21 cellular contexts compared by ENCODE assay signal in the genomic region with DNA sequence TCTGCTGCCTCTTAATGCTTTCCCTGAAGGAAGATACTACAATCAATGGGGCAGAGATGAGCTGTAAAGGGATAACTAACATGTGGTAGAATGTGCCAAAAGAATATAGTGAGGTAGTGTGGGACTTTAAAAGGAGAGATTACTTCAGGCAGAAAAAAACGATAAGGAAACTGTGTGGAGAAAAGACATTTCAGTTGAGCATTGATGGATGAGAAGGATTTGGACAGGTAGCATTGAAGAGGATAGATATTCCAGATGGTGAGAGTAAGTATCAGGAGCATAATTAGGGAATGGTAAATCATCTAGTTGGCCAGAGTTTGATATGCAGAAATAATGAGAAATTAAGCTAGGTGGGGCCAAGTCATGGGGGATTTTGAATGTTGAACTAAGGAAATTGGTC.
DNase-seq lines count a peak whose midpoint lies in the region; ATAC-seq, FAIRE-seq and TF ChIP-seq lines count a peak whose summit lies in the region.
"Had no signal": no experiment of that assay in that cellular context is flagged by ENCODE, and none has a peak within 500 bp of the region (broad histone marks: within the 10 kb centered on the region; RNA-seq: fewer than 3 reads in every experiment).

No MANE protein-coding gene starts in this region.

- TF ChIP-seq EP300 in HepG2 (IDR thresholded peaks at IDR 0.05; ENCODE audit: low read depth in 2 of 2, low read length in 2 of 2): no peak
- no peak for TF ChIP-seq EP300 in HepG2 (CRISPR knock-in tag; IDR thresholded peaks at IDR 0.05; ENCODE audit: borderline replicate concordance)

- H3K4me2 ChIP-seq in HepG2 (ENCODE audit: low read depth, low read length): no peak overlapping the region
- H3K4me2 ChIP-seq: A549 had no signal

- no peak overlapping the region for H3K4me3 ChIP-seq in HepG2 (replicated peaks in 1 of 3; ENCODE audit: insufficient read depth in 1 of 3, low read depth in 2 of 3, low read length in 3 of 3)
- no peak overlapping the region for H3K4me3 ChIP-seq in right lobe of liver
- H3K4me3 ChIP-seq: A549, HAP-1 had no signal

- POLR2A ChIA-PET in HepG2 (lab: Yijun Ruan, JAX): no interaction called here

- no peak overlapping the region for H3K27ac ChIP-seq in HepG2 (ENCODE audit: extremely low read length, insufficient read depth, low read length)
- H3K27ac ChIP-seq in right lobe of liver: no peak overlapping the region
- H3K27ac ChIP-seq in layer of hippocampus (ENCODE audit: low read depth, low read length): peak overlapping the region; percentile 27
- H3K27ac ChIP-seq in temporal lobe (ENCODE audit: low read depth, low read length): peak overlapping the region; percentile 30
- H3K27ac ChIP-seq: A549 had no signal

- TF ChIP-seq CTCF in HepG2 (CRISPR knock-in tag; IDR thresholded peaks at IDR 0.05) (no peak), right lobe of liver (IDR thresholded peaks at IDR 0.05) (no peak), omental fat pad (IDR thresholded peaks at IDR 0.05) (no peak)

- H3K79me2 ChIP-seq in HepG2 (ENCODE audit: insufficient read depth, low read length): no peaks in the 10 kb centered on the region

- H2AFZ ChIP-seq in HepG2 (ENCODE audit: low read length): no peak overlapping the region

- no peaks in the 10 kb centered on the region for H3K27me3 ChIP-seq in HepG2 (ENCODE audit: control insufficient read depth in 1 of 2, insufficient read depth in 2 of 2, low read length in 2 of 2)
- H3K27me3 ChIP-seq in right lobe of liver: no peaks in the 10 kb centered on the region
- H3K27me3 ChIP-seq in layer of hippocampus (ENCODE audit: control insufficient read depth, insufficient read depth, low read length): no peaks in the 10 kb centered on the region

- no peak overlapping the region for H3K9ac ChIP-seq in HepG2 (ENCODE audit: insufficient read depth, low read depth, low read length)

- in situ Hi-C loops in HepG2 (cut with HindIII; ENCODE audit: extremely low pct_ligation_motif_present, low pct_unique_long_range_greater_than_20kb): loop anchor here (25.0 kb wide), 1 partner anchor 103 kb away; the partner anchor contains the start of gene NLK

- DNase-seq in HepG2 (ENCODE audit: low spot score) (no peak), right lobe of liver (no peak), NCI-H524 treated with DMSO at 0.1 percent for 48 hours (lab: John Stamatoyannopoulos, UW) (peak; percentile 9), omental fat pad (ENCODE audit: low spot score) (no peak)
- DNase-seq in activated CD4-positive, CD25-positive, alpha-beta regulatory T cell (lab: John Stamatoyannopoulos, UW): no peak
- DNase-seq: 8988T; ACHN; C1 segment of cervical spinal cord; CD4-positive, alpha-beta memory T cell; COR-L47; DMS 273 treated with DMSO at 0.1 percent for 48 hours; DMS79; GF-D8; GOT3 had no signal

- 77% methylated on average over 1 of the region's 1 CpG for WGBS in HepG2 (ENCODE audit: low lambda C conversion rate)
- 80% methylated on average over 1 of the region's 1 CpG for WGBS in right lobe of liver (ENCODE audit: insufficient coverage, low coverage, low lambda C conversion rate, missing lambda C conversion rate)

- ATAC-seq in HepG2 (no peak), right lobe of liver (no peak), omental fat pad (ENCODE audit: low FRiP score) (no peak), HG03139 (IDR thresholded peaks at IDR 0.05; ENCODE audit: unreplicated experiment) (no peak)
- ATAC-seq: A549 had no signal

- no peak for TF ChIP-seq RAD21 in HepG2 (CRISPR knock-in tag; IDR thresholded peaks at IDR 0.05)

- H3K9me3 ChIP-seq in HepG2 (ENCODE audit: low read length) (no peaks in the 10 kb centered on the region), right lobe of liver (no peaks in the 10 kb centered on the region)
- H3K9me3 ChIP-seq: A549, HAP-1 had no signal

- TSS peak; percentile 9 for BruUV-seq in HepG2 (replicated peaks; lab: Mats Ljungman, UMichigan)

- H3K36me3 ChIP-seq in HepG2 (replicated peaks in 1 of 2; ENCODE audit: control insufficient read depth in 1 of 2, insufficient read depth in 2 of 2, low read length in 2 of 2): 0 out of 5 replicates have a peak, but pooled peaks cover 0 to 2% of the 10 kb centered on the region in 2 experiments
- no peaks in the 10 kb centered on the region for H3K36me3 ChIP-seq in right lobe of liver
- H3K36me3 ChIP-seq: HAP-1 had no signal

- H4K20me1 ChIP-seq in HepG2 (ENCODE audit: insufficient read depth, low read length): no peaks in the 10 kb centered on the region

- H3K4me1 ChIP-seq in HepG2 (ENCODE audit: insufficient read depth, low read length) (no peaks in the 10 kb centered on the region), right lobe of liver (no peaks in the 10 kb centered on the region)
- H3K4me1 ChIP-seq: A549 had no signal

- TF ChIP-seq POLR2A in HepG2 (IDR thresholded peaks at IDR 0.05; ENCODE audit: insufficient read depth in 1 of 2, low read depth in 2 of 2, low read length in 2 of 2) (no peak), right lobe of liver (IDR thresholded peaks at IDR 0.05) (no peak)

- intact Hi-C loops in HepG2 (cut with micrococcal nuclease; ENCODE audit: unreplicated experiment): no loop called here
- intact Hi-C loops in right lobe of liver (cut with DNase I): no loop called here

- no peak for FAIRE-seq in HepG2 (lab: Jason Lieb, UNC)
- FAIRE-seq: GM12892, H54 had no signal

- CTCF ChIA-PET in HepG2 (lab: Yijun Ruan, JAX; ENCODE audit: low intra/inter-chr PET ratio, low total read pairs): no interaction called here

TF ChIP-seq in HepG2, 621 proteins besides CTCF, POLR2A, EP300 and RAD21:
- TF ChIP-seq FOXM1 (CRISPR knock-in tag; IDR thresholded peaks at IDR 0.05) (no peak), NR2F1 (CRISPR knock-in tag; IDR thresholded peaks at IDR 0.05) (no peak), ZNF296 (CRISPR knock-in tag; conservative IDR thresholded peaks at IDR 0.05) (no peak)
- TF ChIP-seq, protein P1, sequence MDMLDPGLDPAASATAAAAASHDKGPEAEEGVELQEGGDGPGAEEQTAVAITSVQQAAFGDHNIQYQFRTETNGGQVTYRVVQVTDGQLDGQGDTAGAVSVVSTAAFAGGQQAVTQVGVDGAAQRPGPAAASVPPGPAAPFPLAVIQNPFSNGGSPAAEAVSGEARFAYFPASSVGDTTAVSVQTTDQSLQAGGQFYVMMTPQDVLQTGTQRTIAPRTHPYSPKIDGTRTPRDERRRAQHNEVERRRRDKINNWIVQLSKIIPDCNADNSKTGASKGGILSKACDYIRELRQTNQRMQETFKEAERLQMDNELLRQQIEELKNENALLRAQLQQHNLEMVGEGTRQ (IDR thresholded peaks at IDR 0.05; ENCODE audit: low read depth, low read length): no peak
- TF ChIP-seq, protein P1 (CRISPR knock-in tag; IDR thresholded peaks at IDR 0.05; ENCODE audit: borderline replicate concordance): no peak

Comparison
In these comparisons a context has a peak if more than half of its experiments do, and no peak if none do; other contexts are left out.
1. H3K27ac ChIP-seq: peak in layer of hippocampus (single experiment) and temporal lobe (single experiment); none in HepG2 (single experiment) and right lobe of liver (0 of 3).